In genomic region chr18:2302012-2302411, GRCh38 we compare ENCODE assay signal across 1 cellular context.
TF ChIP-seq lines count a peak whose summit lies in the region.

No MANE protein-coding gene starts in this region.

TF ChIP-seq in HepG2, 621 proteins besides CTCF, POLR2A, EP300 and RAD21 (continued from another document):
- TF ChIP-seq ARHGAP35 (CRISPR knock-in tag; IDR thresholded peaks at IDR 0.05; ENCODE audit: borderline replicate concordance) (no peak), SOX6 (IDR thresholded peaks at IDR 0.05) (no peak), SOX6 (CRISPR knock-in tag; IDR thresholded peaks at IDR 0.05) (no peak), DMTF1 (CRISPR knock-in tag; IDR thresholded peaks at IDR 0.05) (no peak), ZNF839 (CRISPR knock-in tag; IDR thresholded peaks at IDR 0.05; ENCODE audit: borderline replicate concordance) (no peak), YEATS4 (CRISPR knock-in tag; IDR thresholded peaks at IDR 0.05; ENCODE audit: borderline replicate concordance) (no peak), GFI1 (CRISPR knock-in tag; IDR thresholded peaks at IDR 0.05; ENCODE audit: borderline replicate concordance) (no peak), NCOA2 (CRISPR knock-in tag; IDR thresholded peaks at IDR 0.05) (no peak)
